Comparison of ENCODE assay signal across 10 cellular contexts in the genomic region with DNA sequence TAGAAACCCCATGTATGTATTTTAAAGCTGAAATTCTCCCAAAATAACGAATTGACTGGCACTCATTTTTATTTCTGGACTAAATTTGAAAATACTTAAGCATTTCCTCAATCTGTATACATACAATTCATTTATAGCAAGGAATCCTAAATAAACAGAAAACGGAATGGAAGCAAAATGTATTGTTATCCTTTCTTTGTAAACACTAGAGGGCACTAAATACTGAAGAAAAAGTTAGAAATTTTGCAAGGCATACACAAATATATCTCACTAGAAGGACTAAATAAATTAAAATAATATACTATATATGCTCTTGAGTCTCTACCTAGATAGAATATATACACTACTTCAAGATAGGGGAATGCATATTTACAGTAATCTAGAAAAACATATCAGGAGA. TPM values are rescaled to one million over a fixed set of nuclear protein-coding genes. Genes with fewer than 3 reads are reported as not detected.
DNase-seq lines count a peak whose midpoint lies in the region; FAIRE-seq and TF ChIP-seq lines count a peak whose summit lies in the region.
"Had no signal": no experiment of that assay in that cellular context is flagged by ENCODE, and none has a peak within 500 bp of the region (broad histone marks: within the 10 kb centered on the region; RNA-seq: fewer than 3 reads in every experiment).

No MANE protein-coding gene starts in this region.

- H2BK20ac ChIP-seq in H1 (ENCODE audit: low read length): no peak overlapping the region

- POLR2A ChIA-PET in MCF 10A (lab: Yijun Ruan, JAX): no interaction called here
- POLR2A ChIA-PET in H1 (lab: Charles Lee; ENCODE audit: partially characterized antibody): no interaction called here

- BruUV-seq in MCF 10A (replicated peaks; lab: Mats Ljungman, UMichigan): no TSS peak

- no peaks in the 10 kb centered on the region for H3K79me1 ChIP-seq in H1 (ENCODE audit: low read depth, low read length)

- H3K27ac ChIP-seq in breast epithelium (no peak overlapping the region), H1 (ENCODE audit: low read depth, low read length) (no peak overlapping the region)

- no peak overlapping the region for H3K23ac ChIP-seq in H1 (ENCODE audit: insufficient read length)

- no peak for TF ChIP-seq POLR2A in breast epithelium (IDR thresholded peaks at IDR 0.05)
- no peak for TF ChIP-seq POLR2A in H1 (IDR thresholded peaks at IDR 0.05; ENCODE audit: control extremely low read depth in 1 of 2, low read depth in 2 of 2, low read length in 2 of 2)

- H3K27ac Mint-ChIP-seq in MCF 10A (ENCODE audit: low read depth, unreplicated experiment): no peak overlapping the region
- H3K27ac Mint-ChIP-seq: activated T-helper 17 cell treated with anti-CD3 and anti-CD28 coated beads, Interleukin-2, amount 50 U/mL, for 72 hours; CD4-positive, alpha-beta T cell had no signal

- H3K4me2 ChIP-seq in H1 (ENCODE audit: insufficient read depth in 1 of 2, low read depth in 2 of 2, low read length in 2 of 2): no peak overlapping the region

- DNase-seq in MCF 10A (ENCODE audit: unreplicated experiment) (peak; percentile 1), breast epithelium (ENCODE audit: low spot score in 2 of 2) (no peak), NCI-H524 treated with DMSO at 0.1 percent for 48 hours (lab: John Stamatoyannopoulos, UW) (peak; percentile 9), H1 (ENCODE audit: low read depth in 1 of 2, low spot score in 2 of 2) (no peak), superior temporal gyrus (ENCODE audit: extremely low spot score) (peak; percentile 64), GDM1 (lab: John Stamatoyannopoulos, UW) (no peak), hypothalamus (lab: John Stamatoyannopoulos, UW) (no peak), HuH-7.5 (ENCODE audit: low spot score) (no peak)
- DNase-seq: CD4-positive, alpha-beta T cell had no signal

- H3K9me3 Mint-ChIP-seq in MCF 10A (ENCODE audit: unreplicated experiment): no peaks in the 10 kb centered on the region
- H3K9me3 Mint-ChIP-seq: activated T-helper 17 cell treated with anti-CD3 and anti-CD28 coated beads, Interleukin-2, amount 50 U/mL, for 72 hours; CD4-positive, alpha-beta T cell had no signal

- H3K9ac ChIP-seq in H1 (replicated peaks in 1 of 4; ENCODE audit: extremely low read depth in 1 of 4, low read depth in 3 of 4, low read length in 3 of 4): no peak overlapping the region

- H3K27me3 Mint-ChIP-seq in MCF 10A (ENCODE audit: insufficient read depth, unreplicated experiment): no peaks in the 10 kb centered on the region
- H3K27me3 Mint-ChIP-seq: CD4-positive, alpha-beta T cell had no signal

- H3K4me3 ChIP-seq in breast epithelium (no peak overlapping the region), H1 (ENCODE audit: extremely low read depth in 1 of 4, insufficient read depth in 2 of 4, low read depth in 3 of 4, low read length in 4 of 4) (no peak overlapping the region)

- peak in 1 of 2 experiments; percentile 41; a peak in 3 of 4 replicates for TF ChIP-seq RAD21 in H1 (IDR thresholded peaks at IDR 0.05 in 1 of 2, conservative IDR thresholded peaks at IDR 0.05 in 1 of 2; ENCODE audit: low read depth in 2 of 2, low read length in 2 of 2)

- H2AK5ac ChIP-seq in H1 (ENCODE audit: low read depth, low read length): no peak overlapping the region

- H3K4me1 Mint-ChIP-seq in MCF 10A (ENCODE audit: insufficient read depth, unreplicated experiment): no peaks in the 10 kb centered on the region
- H3K4me1 Mint-ChIP-seq: activated T-helper 17 cell treated with anti-CD3 and anti-CD28 coated beads, Interleukin-2, amount 50 U/mL, for 72 hours had no signal

- CTCF ChIA-PET in MCF 10A (lab: Yijun Ruan, JAX) (interaction anchor here (0.9 to 3.2 kb wide), 6 partner anchors 9 to 275 kb away, joined by 4 to 17 read pairs (median 5); no protein-coding TSS in a partner anchor), H1 (lab: Charles Lee; ENCODE audit: partially characterized antibody) (interaction anchor here (0.7 to 4.0 kb wide), 19 partner anchors 9 to 618 kb away, joined by 3 to 23 read pairs (median 3); no protein-coding TSS in a partner anchor)

- H4K91ac ChIP-seq in H1 (replicated peaks; ENCODE audit: insufficient read length, low read length): no peak overlapping the region

- H3K23me2 ChIP-seq in H1 (ENCODE audit: low read depth, low read length): no peaks in the 10 kb centered on the region

- H3K36me3 ChIP-seq in breast epithelium (no peaks in the 10 kb centered on the region), H1 (ENCODE audit: control insufficient read depth in 2 of 4, insufficient read depth in 4 of 4, low read length in 3 of 4) (no peaks in the 10 kb centered on the region)

- H2AFZ ChIP-seq in H1 (ENCODE audit: low read length): no peak overlapping the region

- H3K14ac ChIP-seq in H1 (ENCODE audit: insufficient read length): no peak overlapping the region

- TF ChIP-seq EP300 in H1 (IDR thresholded peaks at IDR 0.05; ENCODE audit: borderline replicate concordance in 1 of 2, low read depth in 2 of 2, low read length in 2 of 2): no peak

- no peaks in the 10 kb centered on the region for H3K36me3 Mint-ChIP-seq in MCF 10A (ENCODE audit: insufficient read depth, unreplicated experiment)

- H2BK5ac ChIP-seq in H1 (ENCODE audit: low read depth, low read length): no peak overlapping the region

- peak; percentile 18 for TF ChIP-seq CTCF in MCF 10A (IDR thresholded peaks at IDR 0.05; ENCODE audit: unreplicated experiment)
- TF ChIP-seq CTCF in breast epithelium (IDR thresholded peaks at IDR 0.05): no peak
- TF ChIP-seq CTCF in H1 (IDR thresholded peaks at IDR 0.05; ENCODE audit: control extremely low read depth in 1 of 3, insufficient read depth in 1 of 3, low read depth in 1 of 3, low read length in 3 of 3): peak in 2 of 3 experiments; percentile 7 to 17; a peak in 2 of 4 replicates

- no peak overlapping the region for H4K5ac ChIP-seq in H1 (ENCODE audit: insufficient read length, low read depth, low read length)

- no peak overlapping the region for H3K4ac ChIP-seq in H1 (replicated peaks; ENCODE audit: insufficient read length, low read depth, low read length)

- H4K20me1 ChIP-seq in H1 (replicated peaks in 1 of 2; ENCODE audit: control insufficient read depth in 1 of 2, insufficient read depth in 2 of 2, low read length in 2 of 2): no peaks in the 10 kb centered on the region

- H3K9me3 ChIP-seq in breast epithelium: no peaks in the 10 kb centered on the region
- H3K9me3 ChIP-seq in H1 (ENCODE audit: insufficient read depth in 2 of 2, low read depth in 1 of 2, low read length in 1 of 2): no peaks in the 10 kb centered on the region

- no peak overlapping the region for H2BK15ac ChIP-seq in H1 (ENCODE audit: low read length)

- H2BK12ac ChIP-seq in H1 (ENCODE audit: low read depth, low read length): no peak overlapping the region

- no peaks in the 10 kb centered on the region for H3K79me2 ChIP-seq in H1 (ENCODE audit: control insufficient read depth in 1 of 2, insufficient read depth in 2 of 2, low read length in 2 of 2)

- H3K4me1 ChIP-seq in breast epithelium: no peaks in the 10 kb centered on the region
- H3K4me1 ChIP-seq in H1 (replicated peaks in 1 of 4; ENCODE audit: control insufficient read depth in 3 of 4, insufficient read depth in 4 of 4, low read length in 3 of 4): no peaks in the 10 kb centered on the region

- no peak overlapping the region for H3K56ac ChIP-seq in H1 (replicated peaks; ENCODE audit: insufficient read length, low read depth, low read length)

- no peak for FAIRE-seq in H1 (lab: Jason Lieb, UNC)

- 9% methylated on average over 2 of the region's 2 CpGs; no CpG with 5 or more reads in 1 of the 2 experiments for WGBS in H1 (ENCODE audit: extremely low coverage in 1 of 2, insufficient coverage in 1 of 2, insufficient read length in 1 of 2, insufficient replicate concordance in 2 of 2, low coverage in 1 of 2, low lambda C conversion rate in 2 of 2, missing lambda C conversion rate in 1 of 2), 2 experiments

- no peaks in the 10 kb centered on the region for H3K27me3 ChIP-seq in breast epithelium
- H3K27me3 ChIP-seq in H1 (replicated peaks in 1 of 4; ENCODE audit: control insufficient read depth in 3 of 4, extremely low read depth in 1 of 4, insufficient read depth in 3 of 4, low read length in 3 of 4): no peaks in the 10 kb centered on the region

- H3K18ac ChIP-seq in H1 (ENCODE audit: extremely low read depth, low read length): no peak overlapping the region

- H4K8ac ChIP-seq in H1 (ENCODE audit: extremely low read depth, insufficient read depth, low read length): no peak overlapping the region

- H2BK120ac ChIP-seq in H1 (replicated peaks; ENCODE audit: low read depth, low read length): no peak overlapping the region

- H3K4me3 Mint-ChIP-seq in MCF 10A (ENCODE audit: unreplicated experiment): no peak overlapping the region
- H3K4me3 Mint-ChIP-seq: activated T-helper 17 cell treated with anti-CD3 and anti-CD28 coated beads, Interleukin-2, amount 50 U/mL, for 72 hours; CD4-positive, alpha-beta T cell had no signal

- intact Hi-C loops in MCF 10A (cut with micrococcal nuclease) (loop anchor here (1.0 kb wide), 1 partner anchor 134 kb away; no protein-coding TSS in a partner anchor), breast epithelium (cut with DNase I; ENCODE audit: low total_unique reads) (no loop called here)

TF ChIP-seq in H1, 55 proteins besides CTCF, POLR2A, EP300 and RAD21 (continues in another document):
- TF ChIP-seq SIX5 (IDR thresholded peaks at IDR 0.05; ENCODE audit: low read depth, low read length) (no peak), YY1 (IDR thresholded peaks at IDR 0.05; ENCODE audit: low read depth, low read length) (no peak), RNF2 (IDR thresholded peaks at IDR 0.05; ENCODE audit: borderline replicate concordance, low read depth, low read length, missing control alignments, poor library complexity, severe bottlenecking) (no peak), GABPA (IDR thresholded peaks at IDR 0.05; ENCODE audit: borderline replicate concordance, insufficient read depth, low read length) (no peak), HDAC2 (IDR thresholded peaks at IDR 0.05; ENCODE audit: borderline replicate concordance in 1 of 2, low read depth in 2 of 2, low read length in 2 of 2) (no peak), JUND (IDR thresholded peaks at IDR 0.05; ENCODE audit: low read length) (no peak), SIN3A (conservative IDR thresholded peaks at IDR 0.05 in 1 of 2, IDR thresholded peaks at IDR 0.05 in 1 of 2; ENCODE audit: low read depth in 1 of 2, low read length in 2 of 2) (no peak), PHF8 (conservative IDR thresholded peaks at IDR 0.05; ENCODE audit: low read depth, low read length) (no peak)

RNA-seq across cellular contexts. Expression of a gene that starts 23.1 kb away (rescaled TPM):
- total RNA-seq in MCF 10A (2022) (not detected in 2 replicates), breast epithelium (1 to 10 TPM; 3.3 to 4.2 (median 4.2) TPM)
- total RNA-seq in H1 (2021; fragmentation: NEBNext Ultra II Directional; extraction: Animal tissue kit (Norgen Biotek cat#: 25700)): 4.6 and 5.0 TPM in 2 replicates
- polyA plus RNA-seq in H1 (2011; rRNA removed): 2.5 and 2.6 TPM in 2 replicates
- 1.9 TPM for polyA plus RNA-seq in H1 (2011; cell fraction: cytosol; rRNA removed)
- polyA plus RNA-seq in H1 (2011; cell fraction: nucleus; rRNA removed): 7.2 TPM
- 1.3 to 2.9 TPM (median 1.9 TPM) in 4 replicates for polyA plus RNA-seq in H1 (2012, experiment 1 of 2)
- 0.41 TPM for polyA plus RNA-seq in H1 (2012, experiment 2 of 2)
- polyA plus RNA-seq in H1 (2013, experiment 1 of 2): 4.8 TPM
- polyA plus RNA-seq in H1 (2013, experiment 2 of 2): 4.8 TPM
- 13.1 and 24.5 TPM in 2 replicates for polyA minus RNA-seq in H1 (2011; rRNA and poly(A)+ RNA removed)
- polyA minus RNA-seq in H1 (2011; cell fraction: cytosol; rRNA and poly(A)+ RNA removed): 5.0 TPM
- polyA minus RNA-seq in H1 (2011; cell fraction: nucleus; rRNA and poly(A)+ RNA removed): 14.9 TPM
- total RNA-seq: CD4-positive, alpha-beta T cell had no signal

Comparison
In these comparisons a context has a peak if more than half of its experiments do, and no peak if none do; other contexts are left out.
1. DNase-seq: peak in MCF 10A (single experiment), NCI-H524 treated with DMSO at 0.1 percent for 48 hours (single experiment) and superior temporal gyrus (single experiment); none in breast epithelium (0 of 2), H1 (0 of 2), GDM1 (single experiment), hypothalamus (0 of 51) and HuH-7.5 (single experiment).
2. CTCF ChIP-seq: peak in MCF 10A (single experiment) and H1 (2 of 3); none in breast epithelium (0 of 3).